Comparison of ENCODE assay signal across 21 cellular contexts in the genomic region with DNA sequence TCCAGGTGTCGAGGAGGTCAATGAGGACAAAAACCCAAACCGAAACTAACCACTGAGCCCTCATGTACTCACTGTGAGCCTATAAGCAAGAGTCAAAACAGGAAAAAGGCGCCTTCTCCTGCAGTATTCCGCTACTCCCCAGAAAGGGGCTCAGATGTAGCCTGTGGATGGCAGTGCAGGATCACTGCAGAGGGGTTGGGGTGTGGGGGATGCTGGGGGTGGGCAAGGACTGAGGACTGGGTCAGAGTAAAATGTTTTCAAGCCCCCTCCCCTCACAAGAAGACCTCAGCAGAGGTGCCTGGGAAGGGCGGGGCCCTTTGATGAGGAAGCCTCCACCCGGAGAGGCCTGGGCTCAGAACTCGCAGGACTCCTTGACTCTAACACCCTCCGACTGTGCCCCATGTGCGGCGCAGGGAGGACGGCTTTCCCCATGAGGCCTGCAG.
DNase-seq lines count a peak whose midpoint lies in the region; ATAC-seq, FAIRE-seq and TF ChIP-seq lines count a peak whose summit lies in the region.
"Had no signal": no experiment of that assay in that cellular context is flagged by ENCODE, and none has a peak within 500 bp of the region (broad histone marks: within the 10 kb centered on the region; RNA-seq: fewer than 3 reads in every experiment).

No MANE protein-coding gene starts in this region.

- no peak for DNase-seq in HepG2 (ENCODE audit: low spot score)
- DNase-seq in right lobe of liver = no peak
- DNase-seq in activated B cell treated with CpG ODN at 0.5 μM for 24 hours = no peak
- no peak for DNase-seq in memory B cell (ENCODE audit: low spot score in 2 of 2)
- DNase-seq in stimulated activated naive CD8-positive, alpha-beta T cell treated with anti-CD3 and anti-CD28 coated beads, Interleukin-15, Interleukin-2, amounts not matched to agents 100 U/mL and 50 U/mL, for 24 hours = no peak
- no peak for DNase-seq in small intestine
- no peak for DNase-seq in dermis blood vessel endothelial cell
- DNase-seq: 8988T; CD8-positive, alpha-beta T cell; GM23248; HFFc6; IMR-90; NCI-H187; NCI-H226; NCI-H524 treated with DMSO at 0.1 percent for 48 hours; SHP77; SK-N-SH had no signal

- H3K27ac Mint-ChIP-seq in activated B cell treated with CpG ODN at 0.5 μM for 24 hours (peak overlapping the region; percentile 15), memory B cell (peak overlapping the region; percentile 85)
- H3K27ac Mint-ChIP-seq: CD8-positive, alpha-beta T cell; HFFc6 had no signal

- FAIRE-seq in HepG2 (lab: Jason Lieb, UNC) = no peak
- FAIRE-seq in small intestine (lab: Jason Lieb, UNC) = no peak
- FAIRE-seq: GM12878, RCC 7860 had no signal

- no peaks in the 10 kb centered on the region for H3K9me3 ChIP-seq in HepG2 (ENCODE audit: low read length)
- no peaks in the 10 kb centered on the region for H3K9me3 ChIP-seq in right lobe of liver
- H3K9me3 ChIP-seq in small intestine (ENCODE audit: control insufficient read depth, low read depth) = no peaks in the 10 kb centered on the region
- H3K9me3 ChIP-seq: SK-N-SH had no signal

- no peaks in the 10 kb centered on the region for H4K20me1 ChIP-seq in HepG2 (ENCODE audit: insufficient read depth, low read length)
- H4K20me1 ChIP-seq: BLaER1 had no signal

- H3K27me3 Mint-ChIP-seq in activated B cell treated with CpG ODN at 0.5 μM for 24 hours (no peaks in the 10 kb centered on the region), memory B cell (no peaks in the 10 kb centered on the region)

- no peaks in the 10 kb centered on the region for H3K79me2 ChIP-seq in HepG2 (ENCODE audit: insufficient read depth, low read length)

- no peak overlapping the region for H3K9ac ChIP-seq in HepG2 (ENCODE audit: insufficient read depth, low read depth, low read length)
- H3K9ac ChIP-seq: BLaER1, GM23248, SK-N-SH had no signal

- H3K27ac ChIP-seq in HepG2 (ENCODE audit: extremely low read length, insufficient read depth, low read length) = no peak overlapping the region
- H3K27ac ChIP-seq in right lobe of liver = no peak overlapping the region
- H3K27ac ChIP-seq in small intestine (ENCODE audit: low read depth in 1 of 2, low read length in 1 of 2) = no peak overlapping the region
- H3K27ac ChIP-seq: BLaER1, GM23248 had no signal

- H3K9me3 Mint-ChIP-seq in activated B cell treated with CpG ODN at 0.5 μM for 24 hours = no peaks in the 10 kb centered on the region
- no peaks in the 10 kb centered on the region for H3K9me3 Mint-ChIP-seq in memory B cell
- H3K9me3 Mint-ChIP-seq: CD8-positive, alpha-beta T cell; HFFc6 had no signal

- H2AFZ ChIP-seq in HepG2 (ENCODE audit: low read length) = no peak overlapping the region
- H2AFZ ChIP-seq: GM23248 had no signal

- no peak overlapping the region for H3K4me3 ChIP-seq in HepG2 (replicated peaks in 1 of 3; ENCODE audit: insufficient read depth in 1 of 3, low read depth in 2 of 3, low read length in 3 of 3)
- no peak overlapping the region for H3K4me3 ChIP-seq in right lobe of liver
- H3K4me3 ChIP-seq in small intestine (ENCODE audit: low read depth in 1 of 2, low read length in 2 of 2) = no peak overlapping the region
- H3K4me3 ChIP-seq: BLaER1, GM12878, GM23248 had no signal

- WGBS in HepG2 (ENCODE audit: low lambda C conversion rate) = 98% methylated on average over 8 of the region's 11 CpGs
- 85% methylated on average over 3 of the region's 11 CpGs for WGBS in right lobe of liver (ENCODE audit: insufficient coverage, low coverage, low lambda C conversion rate, missing lambda C conversion rate)
- WGBS in small intestine, 3 donors = 93 to 96% (median 94%) methylated on average over 11 of the region's 11 CpGs

- TF ChIP-seq RAD21 in HepG2 (CRISPR knock-in tag; IDR thresholded peaks at IDR 0.05) = no peak

- H3K36me3 ChIP-seq in HepG2 (replicated peaks in 1 of 2; ENCODE audit: control insufficient read depth in 1 of 2, insufficient read depth in 2 of 2, low read length in 2 of 2) (peaks cover 0 to 5% of the 10 kb centered on the region in 2 experiments; a peak in 1 of 5 replicates), right lobe of liver (no peaks in the 10 kb centered on the region), small intestine (ENCODE audit: control insufficient read depth in 2 of 2, insufficient read depth in 2 of 2, low read length in 2 of 2) (no peaks in the 10 kb centered on the region)
- H3K36me3 ChIP-seq: BLaER1 had no signal

- peaks cover 10% of the 10 kb centered on the region for H3K4me1 ChIP-seq in HepG2 (ENCODE audit: insufficient read depth, low read length)
- H3K4me1 ChIP-seq in right lobe of liver = no peaks in the 10 kb centered on the region
- no peaks in the 10 kb centered on the region for H3K4me1 ChIP-seq in small intestine (ENCODE audit: control insufficient read depth in 2 of 2, insufficient read depth in 1 of 2, low read depth in 1 of 2, low read length in 1 of 2)

- TF ChIP-seq CTCF in HepG2 (CRISPR knock-in tag; IDR thresholded peaks at IDR 0.05) = 0 out of 2 replicates have a peak, but pooled peaks have one; percentile 13
- no peak for TF ChIP-seq CTCF in right lobe of liver (IDR thresholded peaks at IDR 0.05)
- no peak for TF ChIP-seq CTCF in activated B cell treated with CpG ODN at 0.5 μM for 24 hours (IDR thresholded peaks at IDR 0.05)

- H3K4me1 Mint-ChIP-seq in activated B cell treated with CpG ODN at 0.5 μM for 24 hours (peaks cover 30% of the 10 kb centered on the region), memory B cell (peaks cover 30% of the 10 kb centered on the region)

- H3K4me2 ChIP-seq in HepG2 (ENCODE audit: low read depth, low read length) = no peak overlapping the region
- H3K4me2 ChIP-seq: BLaER1, SK-N-SH had no signal

- peaks cover 57% of the 10 kb centered on the region for H3K36me3 Mint-ChIP-seq in activated B cell treated with CpG ODN at 0.5 μM for 24 hours (ENCODE audit: low read depth)
- H3K36me3 Mint-ChIP-seq in memory B cell = peaks cover 27% of the 10 kb centered on the region
- H3K36me3 Mint-ChIP-seq: CD8-positive, alpha-beta T cell had no signal

- POLR2A ChIA-PET in HepG2 (lab: Yijun Ruan, JAX) = no interaction called here
- POLR2A ChIA-PET in activated B cell treated with CpG ODN at 0.5 μM for 24 hours (lab: Charles Lee) = no interaction called here

- TF ChIP-seq POLR2A in HepG2 (IDR thresholded peaks at IDR 0.05; ENCODE audit: insufficient read depth in 1 of 2, low read depth in 2 of 2, low read length in 2 of 2) (no peak), right lobe of liver (IDR thresholded peaks at IDR 0.05) (no peak)

- intact Hi-C loops in HepG2 (cut with micrococcal nuclease; ENCODE audit: unreplicated experiment) = no loop called here
- intact Hi-C loops in right lobe of liver (cut with DNase I) = no loop called here
- intact Hi-C loops in activated B cell treated with CpG ODN at 0.5 μM for 24 hours (cut with micrococcal nuclease) = no loop called here

- in situ Hi-C loops in HepG2 (cut with HindIII; ENCODE audit: extremely low pct_ligation_motif_present, low pct_unique_long_range_greater_than_20kb) = no loop called here

- no peak for ATAC-seq in HepG2
- ATAC-seq in right lobe of liver = no peak
- peak; percentile 31 for ATAC-seq in activated B cell treated with CpG ODN at 0.5 μM for 24 hours (ENCODE audit: low read depth)
- peak; percentile 61 for ATAC-seq in memory B cell (ENCODE audit: low read depth)
- ATAC-seq in stimulated activated naive CD8-positive, alpha-beta T cell treated with anti-CD3 and anti-CD28 coated beads, Interleukin-15, Interleukin-2, amounts not matched to agents 100 U/mL and 50 U/mL, for 24 hours = no peak
- ATAC-seq in HG03135 (IDR thresholded peaks at IDR 0.05; ENCODE audit: unreplicated experiment) = no peak
- ATAC-seq: CD8-positive, alpha-beta T cell; GM12878 had no signal

- CTCF ChIA-PET in HepG2 (lab: Yijun Ruan, JAX; ENCODE audit: low intra/inter-chr PET ratio, low total read pairs) = no interaction called here
- CTCF ChIA-PET in activated B cell treated with CpG ODN at 0.5 μM for 24 hours (lab: Charles Lee) = no interaction called here

- no TSS peak for BruUV-seq in HepG2 (replicated peaks; lab: Mats Ljungman, UMichigan)

- TF ChIP-seq EP300 in HepG2 (IDR thresholded peaks at IDR 0.05; ENCODE audit: low read depth in 2 of 2, low read length in 2 of 2) (no peak), HepG2 (CRISPR knock-in tag; IDR thresholded peaks at IDR 0.05; ENCODE audit: borderline replicate concordance) (no peak)

- no peak overlapping the region for H3K4me3 Mint-ChIP-seq in activated B cell treated with CpG ODN at 0.5 μM for 24 hours
- peak overlapping the region; percentile 37 for H3K4me3 Mint-ChIP-seq in memory B cell
- H3K4me3 Mint-ChIP-seq: CD8-positive, alpha-beta T cell; HFFc6 had no signal

- H3K27me3 ChIP-seq in HepG2 (ENCODE audit: control insufficient read depth in 1 of 2, insufficient read depth in 2 of 2, low read length in 2 of 2) = no peaks in the 10 kb centered on the region
- no peaks in the 10 kb centered on the region for H3K27me3 ChIP-seq in right lobe of liver
- no peaks in the 10 kb centered on the region for H3K27me3 ChIP-seq in small intestine (ENCODE audit: control insufficient read depth in 2 of 2, insufficient read depth in 2 of 2, low read length in 2 of 2)
- H3K27me3 ChIP-seq: BLaER1 had no signal

TF ChIP-seq in HepG2, 621 proteins besides CTCF, POLR2A, EP300 and RAD21:
- no peak for TF ChIP-seq SMAD3 (CRISPR knock-in tag; IDR thresholded peaks at IDR 0.05)
- TF ChIP-seq, protein P1, sequence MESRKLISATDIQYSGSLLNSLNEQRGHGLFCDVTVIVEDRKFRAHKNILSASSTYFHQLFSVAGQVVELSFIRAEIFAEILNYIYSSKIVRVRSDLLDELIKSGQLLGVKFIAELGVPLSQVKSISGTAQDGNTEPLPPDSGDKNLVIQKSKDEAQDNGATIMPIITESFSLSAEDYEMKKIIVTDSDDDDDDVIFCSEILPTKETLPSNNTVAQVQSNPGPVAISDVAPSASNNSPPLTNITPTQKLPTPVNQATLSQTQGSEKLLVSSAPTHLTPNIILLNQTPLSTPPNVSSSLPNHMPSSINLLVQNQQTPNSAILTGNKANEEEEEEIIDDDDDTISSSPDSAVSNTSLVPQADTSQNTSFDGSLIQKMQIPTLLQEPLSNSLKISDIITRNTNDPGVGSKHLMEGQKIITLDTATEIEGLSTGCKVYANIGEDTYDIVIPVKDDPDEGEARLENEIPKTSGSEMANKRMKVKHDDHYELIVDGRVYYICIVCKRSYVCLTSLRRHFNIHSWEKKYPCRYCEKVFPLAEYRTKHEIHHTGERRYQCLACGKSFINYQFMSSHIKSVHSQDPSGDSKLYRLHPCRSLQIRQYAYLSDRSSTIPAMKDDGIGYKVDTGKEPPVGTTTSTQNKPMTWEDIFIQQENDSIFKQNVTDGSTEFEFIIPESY (CRISPR knock-in tag; IDR thresholded peaks at IDR 0.05) = peak; percentile 84

Comparison
In these comparisons a context has a peak if more than half of its experiments do, and no peak if none do; other contexts are left out.
1. ATAC-seq: peak in activated B cell treated with CpG ODN at 0.5 μM for 24 hours (single experiment) and memory B cell (single experiment); none in HepG2 (single experiment), right lobe of liver (0 of 4), stimulated activated naive CD8-positive, alpha-beta T cell treated with anti-CD3 and anti-CD28 coated beads, Interleukin-15, Interleukin-2, amounts not matched to agents 100 U/mL and 50 U/mL, for 24 hours (single experiment) and HG03135 (single experiment).